In genomic region chr17:32826076-32826475, GRCh38 we compare ENCODE assay signal across 21 cellular contexts. TPM values are rescaled to one million over a fixed set of nuclear protein-coding genes. Genes with fewer than 3 reads are reported as not detected.
DNase-seq lines count a peak whose midpoint lies in the region; ATAC-seq and TF ChIP-seq lines count a peak whose summit lies in the region.
"Had no signal": no experiment of that assay in that cellular context is flagged by ENCODE, and none has a peak within 500 bp of the region (broad histone marks: within the 10 kb centered on the region; RNA-seq: fewer than 3 reads in every experiment).

No MANE protein-coding gene starts in this region.

- H3K4me3 ChIP-seq in breast epithelium, result no peak overlapping the region
- no peak overlapping the region for H3K4me3 ChIP-seq in colonic mucosa
- no peak overlapping the region for H3K4me3 ChIP-seq in mucosa of rectum (ENCODE audit: low read length in 2 of 2)
- H3K4me3 ChIP-seq: A549, BLaER1, GM12878, GM23338 had no signal

- H3K27ac ChIP-seq in breast epithelium (no peak overlapping the region), colonic mucosa (peak overlapping the region; percentile 75), mucosa of rectum (ENCODE audit: low read depth in 2 of 2, low read length in 2 of 2) (peak overlapping the region; percentile 38 to 44)
- H3K27ac ChIP-seq: 22Rv1, A549, BLaER1 had no signal

- no peak for TF ChIP-seq POLR2A in breast epithelium (IDR thresholded peaks at IDR 0.05)

- peaks cover 28% of the 10 kb centered on the region for H3K4me1 Mint-ChIP-seq in MCF 10A (ENCODE audit: insufficient read depth, unreplicated experiment)
- peaks cover 11% of the 10 kb centered on the region for H3K4me1 Mint-ChIP-seq in activated T-cell treated with anti-CD3 and anti-CD28 coated beads, Interleukin-2, amount 50 U/mL, for 4 hours (ENCODE audit: low read depth)
- H3K4me1 Mint-ChIP-seq in activated T-helper 1 cell treated with anti-CD3 and anti-CD28 coated beads, Interleukin-12 subunit alpha, Interleukin-12 subunit beta, Interleukin-2, Interleukin-4 antibody, amounts not matched to agents 30 ng/mL and 10 ng/mL and 1 ng/mL, durations not matched to agents 14 hours and 24 hours and 36 hours (ENCODE audit: low read depth), result peaks cover 9% of the 10 kb centered on the region

- H3K4me1 ChIP-seq in breast epithelium (no peaks in the 10 kb centered on the region), colonic mucosa (peaks cover 7% of the 10 kb centered on the region), mucosa of rectum (ENCODE audit: control insufficient read depth in 2 of 2, insufficient read depth in 2 of 2, low read length in 2 of 2) (peaks cover 30 to 47% of the 10 kb centered on the region in 2 donors)
- H3K4me1 ChIP-seq: BLaER1 had no signal

- no peaks in the 10 kb centered on the region for H3K9me3 Mint-ChIP-seq in MCF 10A (ENCODE audit: unreplicated experiment)
- no peaks in the 10 kb centered on the region for H3K9me3 Mint-ChIP-seq in activated T-cell treated with anti-CD3 and anti-CD28 coated beads, Interleukin-2, amount 50 U/mL, for 4 hours
- no peaks in the 10 kb centered on the region for H3K9me3 Mint-ChIP-seq in activated T-helper 1 cell treated with anti-CD3 and anti-CD28 coated beads, Interleukin-12 subunit alpha, Interleukin-12 subunit beta, Interleukin-2, Interleukin-4 antibody, amounts not matched to agents 30 ng/mL and 10 ng/mL and 1 ng/mL, durations not matched to agents 14 hours and 24 hours and 36 hours
- H3K9me3 Mint-ChIP-seq: CD8-positive, alpha-beta T cell; GM23338 had no signal

- TF ChIP-seq CTCF in MCF 10A (IDR thresholded peaks at IDR 0.05; ENCODE audit: unreplicated experiment), result no peak
- no peak for TF ChIP-seq CTCF in breast epithelium (IDR thresholded peaks at IDR 0.05)
- no peak for TF ChIP-seq CTCF in colonic mucosa (IDR thresholded peaks at IDR 0.05)
- no peak for TF ChIP-seq CTCF in GM20000 (IDR thresholded peaks at IDR 0.05; ENCODE audit: extremely low read depth, missing control alignments)

- no peak for DNase-seq in MCF 10A (ENCODE audit: unreplicated experiment)
- no peak for DNase-seq in breast epithelium (ENCODE audit: low spot score in 2 of 2)
- no peak for DNase-seq in colonic mucosa
- DNase-seq in activated T-cell treated with anti-CD3 and anti-CD28 coated beads, Interleukin-2, amount 50 U/mL, for 4 hours, result no peak
- no peak for DNase-seq in activated T-helper 1 cell treated with anti-CD3 and anti-CD28 coated beads, Interleukin-12 subunit alpha, Interleukin-12 subunit beta, Interleukin-2, Interleukin-4 antibody, amounts not matched to agents 30 ng/mL and 10 ng/mL and 1 ng/mL, durations not matched to agents 14 hours and 24 hours and 36 hours (ENCODE audit: low spot score)
- DNase-seq in GM20000 (ENCODE audit: low spot score), result no peak
- DNase-seq in GM19240 (ENCODE audit: insufficient read length, low spot score), result no peak
- DNase-seq: AML-193; CD8-positive, alpha-beta T cell; DMS 273 treated with DMSO at 0.1 percent for 48 hours; DMS53; DND-41; EL; HCEC 1CT had no signal

- CTCF ChIA-PET in MCF 10A (lab: Yijun Ruan, JAX), result interaction anchor here (0.6 to 7.4 kb wide), 3 partner anchors 43 to 51 kb away, joined by 3 to 53 read pairs (median 6); partner anchors contain the start of gene MYO1D

- POLR2A ChIA-PET in MCF 10A (lab: Yijun Ruan, JAX), result interaction anchor here (1.0 to 1.1 kb wide), 2 partner anchors 9 to 51 kb away, joined by 3 to 8 read pairs; partner anchors contain the start of gene MYO1D

- H3K36me3 Mint-ChIP-seq in MCF 10A (ENCODE audit: insufficient read depth, unreplicated experiment), result no peaks in the 10 kb centered on the region
- no peaks in the 10 kb centered on the region for H3K36me3 Mint-ChIP-seq in activated T-cell treated with anti-CD3 and anti-CD28 coated beads, Interleukin-2, amount 50 U/mL, for 4 hours (ENCODE audit: insufficient read depth)
- no peaks in the 10 kb centered on the region for H3K36me3 Mint-ChIP-seq in activated T-helper 1 cell treated with anti-CD3 and anti-CD28 coated beads, Interleukin-12 subunit alpha, Interleukin-12 subunit beta, Interleukin-2, Interleukin-4 antibody, amounts not matched to agents 30 ng/mL and 10 ng/mL and 1 ng/mL, durations not matched to agents 14 hours and 24 hours and 36 hours (ENCODE audit: low read depth)
- H3K36me3 Mint-ChIP-seq: CD14-positive monocyte; CD8-positive, alpha-beta T cell had no signal

- H3K9me3 ChIP-seq in breast epithelium (no peaks in the 10 kb centered on the region), colonic mucosa (no peaks in the 10 kb centered on the region), mucosa of rectum (ENCODE audit: control insufficient read depth in 2 of 2, low read length in 2 of 2) (no peaks in the 10 kb centered on the region)
- H3K9me3 ChIP-seq: A549 had no signal

- no peak overlapping the region for H3K4me3 Mint-ChIP-seq in MCF 10A (ENCODE audit: unreplicated experiment)
- no peak overlapping the region for H3K4me3 Mint-ChIP-seq in activated T-cell treated with anti-CD3 and anti-CD28 coated beads, Interleukin-2, amount 50 U/mL, for 4 hours
- no peak overlapping the region for H3K4me3 Mint-ChIP-seq in activated T-helper 1 cell treated with anti-CD3 and anti-CD28 coated beads, Interleukin-12 subunit alpha, Interleukin-12 subunit beta, Interleukin-2, Interleukin-4 antibody, amounts not matched to agents 30 ng/mL and 10 ng/mL and 1 ng/mL, durations not matched to agents 14 hours and 24 hours and 36 hours
- H3K4me3 Mint-ChIP-seq: CD14-positive monocyte; CD8-positive, alpha-beta T cell; GM23338 had no signal

- H3K9ac ChIP-seq in colonic mucosa (ENCODE audit: low read depth in 2 of 2, low read length in 2 of 2), result no peak overlapping the region
- H3K9ac ChIP-seq in mucosa of rectum (ENCODE audit: low read depth in 1 of 2, low read length in 2 of 2), result no peak overlapping the region
- H3K9ac ChIP-seq: BLaER1 had no signal

- intact Hi-C loops in MCF 10A (cut with micrococcal nuclease) (loop anchor here (5.0 kb wide), 1 partner anchor 51 kb away; the partner anchor contains the start of gene MYO1D), breast epithelium (cut with DNase I; ENCODE audit: low total_unique reads) (no loop called here), colonic mucosa (cut with DNase I) (no loop called here)
- intact Hi-C loops in activated T-helper 1 cell treated with anti-CD3 and anti-CD28 coated beads, Interleukin-12 subunit alpha, Interleukin-12 subunit beta, Interleukin-2, Interleukin-4 antibody, amounts not matched to agents 30 ng/mL and 10 ng/mL and 1 ng/mL, durations not matched to agents 14 hours and 24 hours and 36 hours (cut with micrococcal nuclease), result no loop called here

- no peak for ATAC-seq in activated T-cell treated with anti-CD3 and anti-CD28 coated beads, Interleukin-2, amount 50 U/mL, for 4 hours
- ATAC-seq: A549; CD8-positive, alpha-beta T cell; GM12878; GM23338 had no signal

- H3K27ac Mint-ChIP-seq in MCF 10A (ENCODE audit: low read depth, unreplicated experiment), result peak overlapping the region; percentile 94
- no peak overlapping the region for H3K27ac Mint-ChIP-seq in activated T-helper 1 cell treated with anti-CD3 and anti-CD28 coated beads, Interleukin-12 subunit alpha, Interleukin-12 subunit beta, Interleukin-2, Interleukin-4 antibody, amounts not matched to agents 30 ng/mL and 10 ng/mL and 1 ng/mL, durations not matched to agents 14 hours and 24 hours and 36 hours
- H3K27ac Mint-ChIP-seq: CD14-positive monocyte; CD8-positive, alpha-beta T cell; GM23338 had no signal

- H3K27me3 ChIP-seq in breast epithelium (no peaks in the 10 kb centered on the region), colonic mucosa (no peaks in the 10 kb centered on the region), mucosa of rectum (ENCODE audit: control insufficient read depth in 2 of 2, insufficient read depth in 2 of 2, low read length in 2 of 2) (no peaks in the 10 kb centered on the region)
- H3K27me3 ChIP-seq: BLaER1 had no signal

- no peaks in the 10 kb centered on the region for H3K27me3 Mint-ChIP-seq in MCF 10A (ENCODE audit: insufficient read depth, unreplicated experiment)
- peaks cover 18% of the 10 kb centered on the region for H3K27me3 Mint-ChIP-seq in activated T-cell treated with anti-CD3 and anti-CD28 coated beads, Interleukin-2, amount 50 U/mL, for 4 hours (ENCODE audit: low read depth)
- H3K27me3 Mint-ChIP-seq in activated T-helper 1 cell treated with anti-CD3 and anti-CD28 coated beads, Interleukin-12 subunit alpha, Interleukin-12 subunit beta, Interleukin-2, Interleukin-4 antibody, amounts not matched to agents 30 ng/mL and 10 ng/mL and 1 ng/mL, durations not matched to agents 14 hours and 24 hours and 36 hours (ENCODE audit: insufficient read depth), result peaks cover 24% of the 10 kb centered on the region

- H3K36me3 ChIP-seq in breast epithelium (no peaks in the 10 kb centered on the region), colonic mucosa (no peaks in the 10 kb centered on the region), mucosa of rectum (ENCODE audit: control insufficient read depth in 2 of 2, insufficient read depth in 2 of 2, low read length in 2 of 2) (no peaks in the 10 kb centered on the region)
- H3K36me3 ChIP-seq: BLaER1 had no signal

- no TSS peak for BruUV-seq in MCF 10A (replicated peaks; lab: Mats Ljungman, UMichigan)

RNA-seq across cellular contexts. Expression of gene MYO1D, which starts 50.8 kb away (rescaled TPM):
- total RNA-seq in MCF 10A (2022), result 20.7 and 30.5 TPM in 2 replicates
- 100 to 1,000 TPM in 1 of 3 donors, 10 to 100 TPM in 2; 54.4 to 114 (median 76.7) TPM for total RNA-seq in breast epithelium
- total RNA-seq in colonic mucosa, result 100 to 1,000 TPM; 238 to 382 TPM
- 10 to 100 TPM in 2 of 3 donors, 1 to 10 TPM in 1; 8.5 to 14.6 (median 10.6) TPM for total RNA-seq in activated T-cell treated with anti-CD3 and anti-CD28 coated beads, Interleukin-2, amount 50 U/mL, for 4 hours
- total RNA-seq in activated T-helper 1 cell treated with anti-CD3 and anti-CD28 coated beads, Interleukin-12 subunit alpha, Interleukin-12 subunit beta, Interleukin-2, Interleukin-4 antibody, amounts not matched to agents 30 ng/mL and 10 ng/mL and 1 ng/mL, durations not matched to agents 14 hours and 24 hours and 36 hours, result 12.1 and 13.2 TPM in 2 replicates

Comparison
In these comparisons a context has a peak if more than half of its experiments do, and no peak if none do; other contexts are left out.
1. H3K27ac ChIP-seq: peak in colonic mucosa (single experiment) and mucosa of rectum (2 of 2); none in breast epithelium (0 of 2).